Comparison of ENCODE assay signal across 8 cellular contexts in genomic region chr5:159050408-159051091, GRCh38. TPM values are rescaled to one million over a fixed set of nuclear protein-coding genes. Genes with fewer than 3 reads are reported as not detected.
DNase-seq lines count a peak whose midpoint lies in the region; ATAC-seq and TF ChIP-seq lines count a peak whose summit lies in the region.

No MANE protein-coding gene starts in this region.

- peaks cover 19% of the 10 kb centered on the region for H3K36me3 ChIP-seq in adipocyte (ENCODE audit: control insufficient read depth, insufficient read depth, low read length, severe bottlenecking)

- DNase-seq in AG10803 (ENCODE audit: low read depth) (peak; percentile 80), adipocyte (ENCODE audit: low read depth) (peak; percentile 56), naive B cell (peak; percentile 25), Ammon's horn (ENCODE audit: low spot score) (no peak)
- DNase-seq in stimulated activated CD4-positive, alpha-beta T cell treated with anti-CD3 and anti-CD28 coated beads, Interleukin-1b, Interleukin-23, amount 100 ng/mL, for 48 hours: no peak
- no peak for DNase-seq in activated CD4-positive, alpha-beta T cell treated with anti-CD3 and anti-CD28 coated beads for 4 hours

- H3K36me3 Mint-ChIP-seq in naive B cell: peaks cover 0 to 6% of the 10 kb centered on the region in 2 donors

- H3K9ac ChIP-seq in adipocyte (ENCODE audit: low read length): peak overlapping the region; percentile 90

- H3K9me3 ChIP-seq in adipocyte (ENCODE audit: control insufficient read depth, low read length): no peaks in the 10 kb centered on the region

- H3K27ac Mint-ChIP-seq in naive B cell: peak overlapping the region; percentile 91 to 96 (median 93)

- H3K27me3 Mint-ChIP-seq in naive B cell: no peaks in the 10 kb centered on the region

- peaks cover 76% of the 10 kb centered on the region for H3K4me1 ChIP-seq in adipocyte (ENCODE audit: control insufficient read depth, insufficient read depth, low read length)

- ATAC-seq in GM19351 (IDR thresholded peaks at IDR 0.05; ENCODE audit: unreplicated experiment) (peak; percentile 57), HG03432 (IDR thresholded peaks at IDR 0.05; ENCODE audit: unreplicated experiment) (peak; percentile 61), naive B cell (ENCODE audit: low read depth in 2 of 2) (peak; percentile 13)

- TF ChIP-seq CTCF in AG10803 (conservative IDR thresholded peaks at IDR 0.05; ENCODE audit: low read length): no peak

- no peaks in the 10 kb centered on the region for H3K9me3 Mint-ChIP-seq in naive B cell

- H3K4me3 ChIP-seq in AG10803 (ENCODE audit: low read length) (peak overlapping the region; percentile 49), adipocyte (ENCODE audit: low read length) (peak overlapping the region; percentile 74)

- H3K4me1 Mint-ChIP-seq in naive B cell: peaks cover 74 to 87% (median 84%) of the 10 kb centered on the region in 3 donors

- H3K4me3 Mint-ChIP-seq in naive B cell: peak overlapping the region; percentile 71 to 90 (median 86)

- no peaks in the 10 kb centered on the region for H3K27me3 ChIP-seq in adipocyte (replicated peaks; ENCODE audit: control insufficient read depth, insufficient read depth, low read length)

RNA-seq across cellular contexts. Expression of gene EBF1, which starts 49.2 kb away (rescaled TPM):
- 10 to 100 TPM; 27.7 to 48.4 (median 40.1) TPM for polyA plus RNA-seq in naive B cell (ENCODE audit: low read depth in 6 of 6)

Comparison
In these comparisons a context has a peak if more than half of its experiments do, and no peak if none do; other contexts are left out.
1. DNase-seq: peak in AG10803 (single experiment), adipocyte (single experiment) and naive B cell (single experiment); none in stimulated activated CD4-positive, alpha-beta T cell treated with anti-CD3 and anti-CD28 coated beads, Interleukin-1b, Interleukin-23, amount 100 ng/mL, for 48 hours (single experiment), Ammon's horn (single experiment) and activated CD4-positive, alpha-beta T cell treated with anti-CD3 and anti-CD28 coated beads for 4 hours (0 of 2).
2. Peak in every context shown above with its lines, with median percentiles within 50 percentile points of each other: ATAC-seq.